In the genomic region with DNA sequence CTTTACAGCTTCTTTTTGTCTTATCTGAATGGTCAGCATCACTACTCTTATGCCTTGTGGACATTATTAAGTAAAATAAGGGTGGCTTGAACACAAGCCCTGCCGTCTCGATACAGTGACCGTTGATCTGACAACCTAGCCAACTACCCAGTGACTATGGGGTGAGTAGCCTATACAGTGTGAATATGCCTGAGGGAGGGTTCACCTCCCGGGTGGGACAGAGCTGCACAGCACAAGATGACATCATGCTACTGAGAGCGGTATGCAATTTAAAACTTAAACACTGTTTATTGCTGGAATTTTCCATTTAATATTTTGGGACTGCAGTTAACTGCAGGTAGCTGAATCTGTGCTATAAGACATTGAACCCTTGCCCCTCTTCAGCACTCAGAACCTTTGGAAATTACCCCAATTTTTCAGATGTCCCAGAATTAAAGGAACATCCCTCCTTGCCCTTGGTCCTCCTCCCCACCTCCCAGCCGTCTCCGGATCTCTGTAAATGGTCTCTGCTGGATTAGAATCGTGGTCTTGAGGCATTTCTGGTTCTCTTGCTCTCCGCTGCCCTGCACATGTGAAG, we compare ENCODE assay signal across 25 cellular contexts.
"Had no signal": no experiment of that assay in that cellular context is flagged by ENCODE, and none has a peak within 500 bp of the region (broad histone marks: within the 10 kb centered on the region; RNA-seq: fewer than 3 reads in every experiment).

No MANE protein-coding gene starts in this region.

- H3K27ac Mint-ChIP-seq: activated naive CD4-positive, alpha-beta T cell treated with anti-CD3 and anti-CD28 coated beads for 36 hours; activated naive CD8-positive, alpha-beta T cell treated with anti-CD3 and anti-CD28 coated beads, Interleukin-2, amount 10 ng/mL, durations not matched to agents 7 days and 5 days; activated T-cell treated with anti-CD3 and anti-CD28 coated beads, Interleukin-2, amount 50 U/mL, for 24 hours; activated T-helper 2 cell treated with anti-CD3 and anti-CD28 coated beads, Interferon-gamma antibody, Interleukin-2, Interleukin-4, amounts not matched to agents 10 μg/mL and 5 μg/mL and 100 μg/mL, durations not matched to agents 14 hours and 24 hours and 36 hours; memory B cell; stimulated activated naive B cell treated with anti-CD40 and anti-IgM and Interleukin-4, amounts not matched to agents 10 μg/mL and 1 μg/mL and 100 μg/mL, for 72 hours; WTC11 had no signal

- H3K4me3 Mint-ChIP-seq: activated naive CD4-positive, alpha-beta T cell treated with anti-CD3 and anti-CD28 coated beads for 36 hours; activated naive CD8-positive, alpha-beta T cell treated with anti-CD3 and anti-CD28 coated beads, Interleukin-2, amount 10 ng/mL, durations not matched to agents 7 days and 5 days; activated T-cell treated with anti-CD3 and anti-CD28 coated beads, Interleukin-2, amount 50 U/mL, for 24 hours; memory B cell; stimulated activated naive B cell treated with anti-CD40 and anti-IgM and Interleukin-4, amounts not matched to agents 10 μg/mL and 1 μg/mL and 100 μg/mL, for 72 hours; WTC11 had no signal

- H3K9me3 Mint-ChIP-seq: activated naive CD4-positive, alpha-beta T cell treated with anti-CD3 and anti-CD28 coated beads for 36 hours; activated naive CD8-positive, alpha-beta T cell treated with anti-CD3 and anti-CD28 coated beads, Interleukin-2, amount 10 ng/mL, durations not matched to agents 7 days and 5 days; activated T-helper 2 cell treated with anti-CD3 and anti-CD28 coated beads, Interferon-gamma antibody, Interleukin-2, Interleukin-4, amounts not matched to agents 10 μg/mL and 5 μg/mL and 100 μg/mL, durations not matched to agents 14 hours and 24 hours and 36 hours; memory B cell; stimulated activated naive B cell treated with anti-CD40 and anti-IgM and Interleukin-4, amounts not matched to agents 10 μg/mL and 1 μg/mL and 100 μg/mL, for 72 hours; WTC11 had no signal

- H3K9me3 ChIP-seq: breast epithelium, colonic mucosa, heart left ventricle, ovary, psoas muscle, testis, vagina had no signal

- H3K4me1 Mint-ChIP-seq: memory B cell; stimulated activated naive B cell treated with anti-CD40 and anti-IgM and Interleukin-4, amounts not matched to agents 10 μg/mL and 1 μg/mL and 100 μg/mL, for 72 hours; WTC11 had no signal

- H3K4me3 ChIP-seq: breast epithelium, colonic mucosa, heart left ventricle, ovary, psoas muscle, skin epidermis, testis, vagina had no signal

- H3K4me1 ChIP-seq: breast epithelium, colonic mucosa, psoas muscle, vagina had no signal

- DNase-seq: activated CD8-positive, alpha-beta memory T cell treated with anti-CD3 and anti-CD28 coated beads for 24 hours; activated CD8-positive, alpha-beta memory T cell treated with anti-CD3 and anti-CD28 coated beads, Interleukin-2, amount 50 U/mL, for 4 hours; activated naive CD4-positive, alpha-beta T cell treated with anti-CD3 and anti-CD28 coated beads for 36 hours; activated naive CD8-positive, alpha-beta T cell treated with anti-CD3 and anti-CD28 coated beads, Interleukin-2, amount 10 ng/mL, durations not matched to agents 7 days and 5 days; activated T-cell treated with anti-CD3 and anti-CD28 coated beads, Interleukin-2, amount 50 U/mL, for 24 hours; amniotic stem cell; colonic mucosa; heart left ventricle; left cardiac atrium; ovary; psoas muscle; right cardiac atrium; stimulated activated CD4-positive, alpha-beta T cell treated with anti-CD3 and anti-CD28 coated beads, Interleukin-2, amount 100 ng/mL, for 48 hours; stimulated activated CD8-positive, alpha-beta memory T cell treated with anti-CD3 and anti-CD28 coated beads, Interleukin-4, amount 100 ng/mL, for 48 hours; stimulated activated naive B cell treated with anti-CD40 and anti-IgM and Interleukin-4, amounts not matched to agents 10 μg/mL and 1 μg/mL and 100 μg/mL, for 72 hours; T-helper 9 cell; testis; trophoblast cell had no signal

- H3K27me3 ChIP-seq: colonic mucosa, ovary, testis, vagina had no signal

- H3K27me3 Mint-ChIP-seq: activated naive CD8-positive, alpha-beta T cell treated with anti-CD3 and anti-CD28 coated beads, Interleukin-2, amount 10 ng/mL, durations not matched to agents 7 days and 5 days had no signal

- H3K36me3 Mint-ChIP-seq: activated naive CD8-positive, alpha-beta T cell treated with anti-CD3 and anti-CD28 coated beads, Interleukin-2, amount 10 ng/mL, durations not matched to agents 7 days and 5 days; memory B cell; stimulated activated naive B cell treated with anti-CD40 and anti-IgM and Interleukin-4, amounts not matched to agents 10 μg/mL and 1 μg/mL and 100 μg/mL, for 72 hours; WTC11 had no signal

- H3K27ac ChIP-seq: breast epithelium, colonic mucosa, epithelial cell of prostate, ovary, psoas muscle, skin epidermis, testis, vagina had no signal

- H3K36me3 ChIP-seq: breast epithelium, colonic mucosa, heart left ventricle, ovary, vagina had no signal
